Comparison of ENCODE assay signal across 1 cellular context in genomic region chr6:32982702-32983492, GRCh38.
TF ChIP-seq lines count a peak whose summit lies in the region.

No MANE protein-coding gene starts in this region.

TF ChIP-seq in HepG2, 621 proteins besides CTCF, POLR2A, EP300 and RAD21:
- peak; percentile 51; the same call in 1 of the 2 replicates for TF ChIP-seq SIN3A (IDR thresholded peaks at IDR 0.05; ENCODE audit: borderline replicate concordance, low read depth, low read length)
- TF ChIP-seq CERS6 (CRISPR knock-in tag; IDR thresholded peaks at IDR 0.05): no peak
- no peak for TF ChIP-seq SOX5 (CRISPR knock-in tag; IDR thresholded peaks at IDR 0.05; ENCODE audit: borderline replicate concordance)
- TF ChIP-seq KDM2A (CRISPR knock-in tag; IDR thresholded peaks at IDR 0.05; ENCODE audit: borderline replicate concordance, low read depth): 0 out of 2 replicates have a peak, but pooled peaks have one; percentile 7
- peak; percentile 31 for TF ChIP-seq SRSF4 (IDR thresholded peaks at IDR 0.05; ENCODE audit: low read depth, low read length, poor library complexity, severe bottlenecking)
- no peak for TF ChIP-seq CREB1 (IDR thresholded peaks at IDR 0.05)
- no peak for TF ChIP-seq CREB1 (CRISPR knock-in tag; IDR thresholded peaks at IDR 0.05)
- no peak for TF ChIP-seq FUBP1 (CRISPR knock-in tag; IDR thresholded peaks at IDR 0.05; ENCODE audit: borderline replicate concordance)
- no peak for TF ChIP-seq HNF1B (CRISPR knock-in tag; IDR thresholded peaks at IDR 0.05)
- TF ChIP-seq AGO2 (optimal IDR thresholded peaks at IDR 0.05; ENCODE audit: low read depth, low read length): peak; percentile 66
- no peak for TF ChIP-seq RARG (CRISPR knock-in tag; IDR thresholded peaks at IDR 0.05; ENCODE audit: low read depth)
- no peak for TF ChIP-seq SMAD1 (CRISPR knock-in tag; IDR thresholded peaks at IDR 0.05; ENCODE audit: borderline replicate concordance, low read depth)
- no peak for TF ChIP-seq ZSCAN5A (CRISPR knock-in tag; IDR thresholded peaks at IDR 0.05; ENCODE audit: borderline replicate concordance)
- peak; percentile 63 for TF ChIP-seq RBM22 (optimal IDR thresholded peaks at IDR 0.05; ENCODE audit: low read length)
- TF ChIP-seq FOXP4 (CRISPR knock-in tag; IDR thresholded peaks at IDR 0.05): no peak
- TF ChIP-seq ZNF549 (CRISPR knock-in tag; IDR thresholded peaks at IDR 0.05): no peak
- TF ChIP-seq RBFOX2 (IDR thresholded peaks at IDR 0.05; ENCODE audit: low read depth, low read length): 0 out of 2 replicates have a peak, but pooled peaks have one; percentile 65
- TF ChIP-seq ZNF879 (CRISPR knock-in tag; IDR thresholded peaks at IDR 0.05): no peak
- no peak for TF ChIP-seq ISX (CRISPR knock-in tag; conservative IDR thresholded peaks at IDR 0.05)
- TF ChIP-seq HOXA5 (CRISPR knock-in tag; IDR thresholded peaks at IDR 0.05): no peak
- TF ChIP-seq ZSCAN30 (CRISPR knock-in tag; IDR thresholded peaks at IDR 0.05): no peak
TF ChIP-seq in HepG2: peak in this region for 6.
